Comparison of ENCODE assay signal across 8 cellular contexts in genomic region chr9:2125909-2126308, GRCh38.
A peak's percentile ranks its signal among the peaks of the same experiment; 100 is the strongest.
DNase-seq lines count a peak whose midpoint lies in the region; ATAC-seq, FAIRE-seq and TF ChIP-seq lines count a peak whose summit lies in the region.

No MANE protein-coding gene starts in this region.

- peak overlapping the region in 8 of 10 donors; percentile 53 to 79 (median 70) for H3K27ac Mint-ChIP-seq in naive thymus-derived CD8-positive, alpha-beta T cell

- ATAC-seq in HG03045 (IDR thresholded peaks at IDR 0.05; ENCODE audit: unreplicated experiment): peak; percentile 75
- ATAC-seq in naive thymus-derived CD8-positive, alpha-beta T cell: peak in 1 of 2 donors; percentile 38

- TF ChIP-seq POLR2A in H54 (IDR thresholded peaks at IDR 0.05; ENCODE audit: low read depth, low read length): no peak

- H3K4me3 Mint-ChIP-seq in naive thymus-derived CD8-positive, alpha-beta T cell: peak overlapping the region in 4 of 10 donors; percentile 26 to 49 (median 36)

- peak; percentile 8 for DNase-seq in GM19239 (ENCODE audit: insufficient read length, low spot score)
- DNase-seq in amniotic epithelial cell (ENCODE audit: low read depth): peak; percentile 50
- no peak for DNase-seq in naive thymus-derived CD8-positive, alpha-beta T cell
- no peak for DNase-seq in stimulated activated CD4-positive, alpha-beta T cell treated with anti-CD3 and anti-CD28 coated beads, Interleukin-12 subunit alpha, Interleukin-12 subunit beta, amount 100 ng/mL, for 4 hours
- no peak for DNase-seq in H54 (ENCODE audit: insufficient read length, low spot score)
- no peak for DNase-seq in ecto neural progenitor cell (ENCODE audit: low spot score)
- DNase-seq in retina: no peak

- FAIRE-seq in GM19239 (lab: Jason Lieb, UNC) (peak; percentile 89), H54 (lab: Jason Lieb, UNC) (no peak)

- H3K36me3 Mint-ChIP-seq in naive thymus-derived CD8-positive, alpha-beta T cell: peaks cover 10 to 96% (median 27%) of the 10 kb centered on the region in 3 donors

- POLR2A ChIA-PET in naive thymus-derived CD8-positive, alpha-beta T cell (lab: Charles Lee): no interaction called here

- no peaks in the 10 kb centered on the region for H3K9me3 Mint-ChIP-seq in naive thymus-derived CD8-positive, alpha-beta T cell

- no peaks in the 10 kb centered on the region for H3K27me3 Mint-ChIP-seq in naive thymus-derived CD8-positive, alpha-beta T cell

- H3K4me1 Mint-ChIP-seq in naive thymus-derived CD8-positive, alpha-beta T cell: peaks cover 28 to 62% (median 54%) of the 10 kb centered on the region in 4 donors

Comparison
In these comparisons a context has a peak if more than half of its experiments do, and no peak if none do; other contexts are left out.
1. DNase-seq: peak in GM19239 (single experiment) and amniotic epithelial cell (single experiment); none in naive thymus-derived CD8-positive, alpha-beta T cell (0 of 10), stimulated activated CD4-positive, alpha-beta T cell treated with anti-CD3 and anti-CD28 coated beads, Interleukin-12 subunit alpha, Interleukin-12 subunit beta, amount 100 ng/mL, for 4 hours (single experiment), H54 (single experiment), ecto neural progenitor cell (single experiment) and retina (single experiment).